ENCODE assay signal across 8 cellular contexts in genomic region chr19:30046522-30046921, GRCh38.
DNase-seq lines count a peak whose midpoint lies in the region; ATAC-seq and TF ChIP-seq lines count a peak whose summit lies in the region.
"Had no signal": no experiment of that assay in that cellular context is flagged by ENCODE, and none has a peak within 500 bp of the region (broad histone marks: within the 10 kb centered on the region; RNA-seq: fewer than 3 reads in every experiment).

No MANE protein-coding gene starts in this region.

- H2AFZ ChIP-seq in PC-3 (ENCODE audit: low read length), result no peak overlapping the region

- intact Hi-C loops in PC-3 (cut with micrococcal nuclease), result loop anchor here (5.0 kb wide), 1 partner anchor 606 kb away; no protein-coding TSS in a partner anchor
- intact Hi-C loops in cardiac septum (cut with DNase I), result no loop called here

- H3K4me2 ChIP-seq in PC-3 (ENCODE audit: low read length), result no peak overlapping the region

- BruUV-seq in PC-3 (replicated peaks; lab: Mats Ljungman, UMichigan), result no TSS peak

- peaks cover 3% of the 10 kb centered on the region; the same call in 1 of the 2 replicates for H3K36me3 Mint-ChIP-seq in HFFc6 (ENCODE audit: low read depth)

- H3K27ac ChIP-seq in PC-3 (ENCODE audit: low read length), result no peak overlapping the region

- ATAC-seq in PC-3 (no peak; the same call in 1 of the 2 replicates), HG03039 (IDR thresholded peaks at IDR 0.05; ENCODE audit: unreplicated experiment) (no peak)

- H3K4me3 Mint-ChIP-seq in HFFc6, result no peak overlapping the region
- H3K4me3 Mint-ChIP-seq: T-helper 1 cell treated with Interleukin-12 subunit alpha and Interleukin-12 subunit beta and Interleukin-4 antibody, amounts not matched to agents 30 μg/mL and 1 μg/mL, for 36 hours had no signal

- CTCF ChIA-PET in PC-3 (lab: Charles Lee), result no interaction called here

- H3K4me3 ChIP-seq in PC-3 (ENCODE audit: low read length) (no peak overlapping the region), kidney epithelial cell (ENCODE audit: low read depth, low read length) (no peak overlapping the region)

- H3K27ac Mint-ChIP-seq in HFFc6, result no peak overlapping the region
- H3K27ac Mint-ChIP-seq: T-helper 1 cell treated with Interleukin-12 subunit alpha and Interleukin-12 subunit beta and Interleukin-4 antibody, amounts not matched to agents 30 μg/mL and 1 μg/mL, for 36 hours had no signal

- DNase-seq in HFFc6, result no peak
- DNase-seq in PC-3, result peak; percentile 36
- no peak for DNase-seq in kidney epithelial cell (ENCODE audit: low read depth)
- DNase-seq in NCI-H345 treated with DMSO at 0.1 percent for 48 hours (lab: John Stamatoyannopoulos, UW; ENCODE audit: unreplicated experiment), result no peak
- DNase-seq in cardiac septum (ENCODE audit: low spot score), result no peak

- no peaks in the 10 kb centered on the region for H3F3A ChIP-seq in PC-3 (ENCODE audit: low read length, unreplicated experiment)

- POLR2A ChIA-PET in PC-3 (lab: Charles Lee; ENCODE audit: unreplicated experiment), result no interaction called here

- H3K36me3 ChIP-seq in PC-3 (ENCODE audit: low read depth, low read length), result no peaks in the 10 kb centered on the region
- H3K36me3 ChIP-seq in kidney epithelial cell (ENCODE audit: control insufficient read depth, insufficient read depth, low read length), result no peaks in the 10 kb centered on the region

- no peak overlapping the region for H3K9ac ChIP-seq in PC-3 (ENCODE audit: low read length)

- H4K20me1 ChIP-seq in PC-3 (ENCODE audit: low read length), result no peaks in the 10 kb centered on the region

- H3K9me3 ChIP-seq in PC-3 (ENCODE audit: low read length), result no peaks in the 10 kb centered on the region

- no peaks in the 10 kb centered on the region; the same call in 1 of the 2 replicates for H3K9me3 Mint-ChIP-seq in HFFc6
- H3K9me3 Mint-ChIP-seq: T-helper 1 cell treated with Interleukin-12 subunit alpha and Interleukin-12 subunit beta and Interleukin-4 antibody, amounts not matched to agents 30 μg/mL and 1 μg/mL, for 36 hours had no signal

- H3K27me3 Mint-ChIP-seq in HFFc6 (ENCODE audit: insufficient read depth), result no peaks in the 10 kb centered on the region

- H3K27me3 ChIP-seq in PC-3 (ENCODE audit: low read length) (no peaks in the 10 kb centered on the region), kidney epithelial cell (ENCODE audit: control insufficient read depth, insufficient read depth, low read length) (no peaks in the 10 kb centered on the region)

- H3K79me2 ChIP-seq in PC-3 (ENCODE audit: low read length), result no peaks in the 10 kb centered on the region

- TF ChIP-seq CTCF in GM12873 (IDR thresholded peaks at IDR 0.05; ENCODE audit: insufficient read depth, low read depth, low read length, missing control alignments) (peak; percentile 69), HFFc6 (IDR thresholded peaks at IDR 0.05) (peak; percentile 64), PC-3 (conservative IDR thresholded peaks at IDR 0.05; ENCODE audit: low read depth, low read length) (peak; percentile 63), kidney epithelial cell (IDR thresholded peaks at IDR 0.05; ENCODE audit: insufficient read depth, low read length, poor library complexity, severe bottlenecking) (peak; percentile 64)

- no peaks in the 10 kb centered on the region for H3K9me2 ChIP-seq in PC-3 (replicated peaks; ENCODE audit: low read length)

- H3K4me1 Mint-ChIP-seq in HFFc6 (ENCODE audit: low read depth), result no peaks in the 10 kb centered on the region

- H3K4me1 ChIP-seq in PC-3 (ENCODE audit: insufficient read depth, low read length), result no peaks in the 10 kb centered on the region
